In genomic region chr5:159286420-159287035, GRCh38 we compare ENCODE assay signal across 7 cellular contexts. TPM values are rescaled to one million over a fixed set of nuclear protein-coding genes. Genes with fewer than 3 reads are reported as not detected.
DNase-seq lines count a peak whose midpoint lies in the region; ATAC-seq and TF ChIP-seq lines count a peak whose summit lies in the region.

No MANE protein-coding gene starts in this region.

- TF ChIP-seq EP300 in tibial nerve (IDR thresholded peaks at IDR 0.05) = no peak

- TF ChIP-seq CTCF in VCaP (conservative IDR thresholded peaks at IDR 0.05) (peak; percentile 86), left ventricle myocardium inferior (IDR thresholded peaks at IDR 0.05; ENCODE audit: borderline replicate concordance) (peak; percentile 60), tibial nerve (IDR thresholded peaks at IDR 0.05) (peak in 4 of 5 experiments; percentile 7 to 28 (median 17))

- H3K4me3 ChIP-seq in left ventricle myocardium inferior (no peak overlapping the region), tibial nerve (no peak overlapping the region)

- DNase-seq in ELF-1 (ENCODE audit: low read depth, low spot score) (peak; percentile 6), LHCN-M2 (ENCODE audit: low read depth) (peak; percentile 41), left ventricle myocardium inferior (no peak), tibial nerve (ENCODE audit: low spot score in 2 of 2) (no peak), NCI-H774 (lab: John Stamatoyannopoulos, UW) (no peak)

- H3K27me3 ChIP-seq in left ventricle myocardium inferior (ENCODE audit: low read depth) (no peaks in the 10 kb centered on the region), tibial nerve (no peaks in the 10 kb centered on the region)

- WGBS in tibial nerve, 2 donors = 54 to 59% methylated on average over 8 of the region's 8 CpGs

- H3K36me3 ChIP-seq in left ventricle myocardium inferior (peaks cover 27% of the 10 kb centered on the region), tibial nerve (peaks cover 0 to 16% (median 0%) of the 10 kb centered on the region in 3 donors)

- ATAC-seq in HG03442 (IDR thresholded peaks at IDR 0.05; ENCODE audit: unreplicated experiment) = no peak

- intact Hi-C loops in left ventricle myocardium inferior (cut with micrococcal nuclease) = loop anchor here (10.0 kb wide), 1 partner anchor 698 kb away; no protein-coding TSS in a partner anchor

- H3K27ac ChIP-seq in VCaP (no peak overlapping the region), left ventricle myocardium inferior (replicated peaks) (no peak overlapping the region), tibial nerve (no peak overlapping the region)

- H3K4me1 ChIP-seq in left ventricle myocardium inferior (no peaks in the 10 kb centered on the region), tibial nerve (no peaks in the 10 kb centered on the region)

- no peak for TF ChIP-seq POLR2A in tibial nerve (IDR thresholded peaks at IDR 0.05)

- peaks cover 4% of the 10 kb centered on the region for H3K9me3 ChIP-seq in left ventricle myocardium inferior (replicated peaks)
- no peaks in the 10 kb centered on the region for H3K9me3 ChIP-seq in tibial nerve

RNA-seq across cellular contexts. Expression of gene UBLCP1, which starts 23.4 kb away (rescaled TPM):
- 36.5 and 36.7 TPM in 2 replicates for total RNA-seq in LHCN-M2 (2014; rRNA removed)
- 13.9 TPM for polyA plus RNA-seq in LHCN-M2 (2012)
- 15.9 TPM for total RNA-seq in left ventricle myocardium inferior
- 10 to 100 TPM; 12.4 to 30.1 (median 21.4) TPM for total RNA-seq in tibial nerve

RNA-seq across cellular contexts. Expression of gene IL12B, which starts 43.8 kb away (rescaled TPM):
- total RNA-seq in LHCN-M2 (2014; rRNA removed) (not detected in 2 replicates), left ventricle myocardium inferior (not detected), tibial nerve (not detected)
- polyA plus RNA-seq in LHCN-M2 (2012) = not detected

Comparison
In these comparisons a context has a peak if more than half of its experiments do, and no peak if none do; other contexts are left out.
1. DNase-seq: peak in ELF-1 (single experiment) and LHCN-M2 (single experiment); none in left ventricle myocardium inferior (single experiment), tibial nerve (0 of 2) and NCI-H774 (single experiment).
2. CTCF ChIP-seq: peak in every context shown above with its lines; median percentile 86 in VCaP; 60 in left ventricle myocardium inferior; 17 in tibial nerve.